ENCODE assay signal across 8 cellular contexts in the genomic region with DNA sequence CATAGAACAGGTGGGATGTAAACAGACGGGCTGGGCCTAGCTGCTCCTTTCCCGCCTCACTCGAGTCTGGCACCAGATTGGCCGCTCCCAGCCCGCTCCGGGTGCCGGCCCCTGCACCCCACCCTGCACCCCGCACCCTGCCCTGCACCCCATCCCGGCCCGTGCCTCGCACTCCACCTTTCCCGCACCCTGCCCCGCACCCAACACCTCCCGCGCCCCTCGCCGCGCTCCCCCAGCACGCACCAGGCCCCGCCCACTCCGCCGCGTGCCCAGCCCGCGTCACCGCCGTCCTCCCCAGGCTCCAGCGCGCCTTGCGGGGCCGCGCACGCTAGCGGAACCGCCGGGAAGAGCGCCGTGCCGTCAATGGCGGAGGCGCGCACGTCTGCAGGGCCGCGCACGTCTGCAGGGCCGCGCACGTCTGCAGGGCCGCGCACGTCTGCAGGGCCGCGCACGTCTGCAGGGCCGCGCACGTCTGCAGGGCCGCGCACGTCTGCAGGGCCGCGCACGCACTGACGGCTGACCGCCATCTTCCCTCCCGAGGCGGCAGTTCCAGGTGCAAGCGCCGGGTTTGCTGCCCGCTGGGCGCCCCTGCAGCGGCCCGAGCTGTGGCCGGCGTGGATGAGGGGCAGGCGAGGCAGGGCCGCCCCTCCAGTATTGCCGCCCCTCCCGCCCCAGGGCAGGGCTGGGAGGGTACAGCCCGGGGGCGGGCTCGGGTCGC. TPM values are rescaled to one million over a fixed set of nuclear protein-coding genes. Genes with fewer than 3 reads are reported as not detected.
DNase-seq lines count a peak whose midpoint lies in the region; ATAC-seq and TF ChIP-seq lines count a peak whose summit lies in the region.

Gene UBE3C (plus strand): TSS at position 503 of the 718 bp plus-strand sequence. CDS start 347 bp downstream, outside the sequence.

- H2AFZ ChIP-seq in Loucy (ENCODE audit: low read length) = peak within 1 kb of the TSS; percentile 67

- H3K4me3 ChIP-seq in Loucy (ENCODE audit: low read length, poor library complexity, severe bottlenecking) = peak within 1 kb of the TSS; percentile 91
- peak within 1 kb of the TSS; percentile 92 for H3K4me3 ChIP-seq in RWPE2 (ENCODE audit: severe bottlenecking)

- no peaks in the 10 kb centered on the region for H3K9me2 ChIP-seq in Loucy (replicated peaks; ENCODE audit: low read depth, low read length)

- H3K36me3 ChIP-seq in Loucy (ENCODE audit: insufficient read depth, low read length) (no peaks in the 10 kb centered on the region), RWPE2 (ENCODE audit: low read depth) (peaks cover 38% of the 10 kb centered on the region)

- H3K4me1 ChIP-seq in Loucy (ENCODE audit: insufficient read depth, low read length, poor library complexity, severe bottlenecking) (peaks cover 36% of the 10 kb centered on the region), RWPE2 (ENCODE audit: insufficient read depth, poor library complexity, severe bottlenecking) (peaks cover 19% of the 10 kb centered on the region)

- H3K79me2 ChIP-seq in Loucy (ENCODE audit: insufficient read depth, low read length) = peaks cover 51% of the 10 kb centered on the region

- peaks cover 38% of the 10 kb centered on the region for H3K36me3 Mint-ChIP-seq in activated T-helper 2 cell treated with anti-CD3 and anti-CD28 coated beads, Interferon-gamma antibody, Interleukin-2, Interleukin-4, amounts not matched to agents 10 μg/mL and 5 μg/mL and 100 μg/mL, durations not matched to agents 14 hours and 24 hours and 36 hours (ENCODE audit: low read depth)
- peaks cover 18% of the 10 kb centered on the region for H3K36me3 Mint-ChIP-seq in natural killer cell treated with Interleukin-12 subunit alpha and Interleukin-12 subunit beta and Interleukin-15 and Interleukin-18, amount 100 ng/mL, for 72 hours

- no peaks in the 10 kb centered on the region for H3K27me3 Mint-ChIP-seq in activated T-helper 2 cell treated with anti-CD3 and anti-CD28 coated beads, Interferon-gamma antibody, Interleukin-2, Interleukin-4, amounts not matched to agents 10 μg/mL and 5 μg/mL and 100 μg/mL, durations not matched to agents 14 hours and 24 hours and 36 hours (ENCODE audit: low read depth)
- H3K27me3 Mint-ChIP-seq in natural killer cell treated with Interleukin-12 subunit alpha and Interleukin-12 subunit beta and Interleukin-15 and Interleukin-18, amount 100 ng/mL, for 72 hours = no peaks in the 10 kb centered on the region

- TF ChIP-seq CTCF in Loucy (conservative IDR thresholded peaks at IDR 0.05; ENCODE audit: low read length) (no peak), RWPE2 (IDR thresholded peaks at IDR 0.05; ENCODE audit: poor library complexity, severe bottlenecking) (no peak)

- peak within 1 kb of the TSS; percentile 92 for H3K9ac ChIP-seq in Loucy (ENCODE audit: low read depth, low read length, poor library complexity, severe bottlenecking)

- H3K4me1 Mint-ChIP-seq in activated T-helper 2 cell treated with anti-CD3 and anti-CD28 coated beads, Interferon-gamma antibody, Interleukin-2, Interleukin-4, amounts not matched to agents 10 μg/mL and 5 μg/mL and 100 μg/mL, durations not matched to agents 14 hours and 24 hours and 36 hours (ENCODE audit: low read depth) = peaks cover 32% of the 10 kb centered on the region
- peaks cover 30 to 39% of the 10 kb centered on the region in 2 donors for H3K4me1 Mint-ChIP-seq in natural killer cell treated with Interleukin-12 subunit alpha and Interleukin-12 subunit beta and Interleukin-15 and Interleukin-18, amount 100 ng/mL, for 72 hours (ENCODE audit: low read depth in 2 of 2)

- H3K9me3 ChIP-seq in Loucy (ENCODE audit: insufficient read depth, low read depth, low read length) = no peaks in the 10 kb centered on the region
- H3K9me3 ChIP-seq in RWPE2 (ENCODE audit: severe bottlenecking) = no peaks in the 10 kb centered on the region

- H3K4me3 Mint-ChIP-seq in activated T-helper 2 cell treated with anti-CD3 and anti-CD28 coated beads, Interferon-gamma antibody, Interleukin-2, Interleukin-4, amounts not matched to agents 10 μg/mL and 5 μg/mL and 100 μg/mL, durations not matched to agents 14 hours and 24 hours and 36 hours (ENCODE audit: low read depth) = peak within 1 kb of the TSS; percentile 87
- H3K4me3 Mint-ChIP-seq in natural killer cell treated with Interleukin-12 subunit alpha and Interleukin-12 subunit beta and Interleukin-15 and Interleukin-18, amount 100 ng/mL, for 72 hours = peak within 1 kb of the TSS; percentile 90

- H3K27ac Mint-ChIP-seq in activated T-helper 2 cell treated with anti-CD3 and anti-CD28 coated beads, Interferon-gamma antibody, Interleukin-2, Interleukin-4, amounts not matched to agents 10 μg/mL and 5 μg/mL and 100 μg/mL, durations not matched to agents 14 hours and 24 hours and 36 hours = peak within 1 kb of the TSS; percentile 96
- peak within 1 kb of the TSS; percentile 70 to 75 for H3K27ac Mint-ChIP-seq in natural killer cell treated with Interleukin-12 subunit alpha and Interleukin-12 subunit beta and Interleukin-15 and Interleukin-18, amount 100 ng/mL, for 72 hours

- H3K27ac ChIP-seq in RWPE2 (ENCODE audit: poor library complexity, severe bottlenecking) = peak within 1 kb of the TSS; percentile 97

- H3K4me2 ChIP-seq in Loucy (ENCODE audit: low read depth, low read length, poor library complexity, severe bottlenecking) = peak within 1 kb of the TSS; percentile 88

- peak; percentile 70 for ATAC-seq in RWPE2 (ENCODE audit: low read depth)
- peak; percentile 92 to 94 for ATAC-seq in natural killer cell treated with Interleukin-12 subunit alpha and Interleukin-12 subunit beta and Interleukin-15 and Interleukin-18, amount 100 ng/mL, for 72 hours

- intact Hi-C loops in activated T-helper 2 cell treated with anti-CD3 and anti-CD28 coated beads, Interferon-gamma antibody, Interleukin-2, Interleukin-4, amounts not matched to agents 10 μg/mL and 5 μg/mL and 100 μg/mL, durations not matched to agents 14 hours and 24 hours and 36 hours (cut with micrococcal nuclease) = loop anchor here (1.0 to 5.0 kb wide), 3 partner anchors 199 to 1496 kb away; partner anchors contain the start of genes DNAJB6, LMBR1 and RBM33

- H3K27me3 ChIP-seq in Loucy (ENCODE audit: insufficient read depth, low read length, poor library complexity, severe bottlenecking) (no peaks in the 10 kb centered on the region), RWPE2 (ENCODE audit: insufficient read depth, poor library complexity, severe bottlenecking) (no peaks in the 10 kb centered on the region)

- H3K9me3 Mint-ChIP-seq in activated T-helper 2 cell treated with anti-CD3 and anti-CD28 coated beads, Interferon-gamma antibody, Interleukin-2, Interleukin-4, amounts not matched to agents 10 μg/mL and 5 μg/mL and 100 μg/mL, durations not matched to agents 14 hours and 24 hours and 36 hours = no peaks in the 10 kb centered on the region
- H3K9me3 Mint-ChIP-seq in natural killer cell treated with Interleukin-12 subunit alpha and Interleukin-12 subunit beta and Interleukin-15 and Interleukin-18, amount 100 ng/mL, for 72 hours = no peaks in the 10 kb centered on the region

- H4K20me1 ChIP-seq in Loucy (ENCODE audit: insufficient read depth, low read length, poor library complexity, severe bottlenecking) = peaks cover 45% of the 10 kb centered on the region

- no peaks in the 10 kb centered on the region for H3F3A ChIP-seq in Loucy (ENCODE audit: low read depth)

- DNase-seq in Daoy (ENCODE audit: low read depth) (peak; percentile 98), H4 (ENCODE audit: low spot score) (peak; percentile 84), RWPE2 (ENCODE audit: low spot score) (peak; percentile 80), fibroblast of peridontal ligament (ENCODE audit: extremely low read depth) (peak; percentile 85)
- peak; percentile 89 for DNase-seq in activated T-helper 2 cell treated with anti-CD3 and anti-CD28 coated beads, Interferon-gamma antibody, Interleukin-2, Interleukin-4, amounts not matched to agents 10 μg/mL and 5 μg/mL and 100 μg/mL, durations not matched to agents 14 hours and 24 hours and 36 hours (ENCODE audit: low spot score)
- peak; percentile 97 for DNase-seq in natural killer cell treated with Interleukin-12 subunit alpha and Interleukin-12 subunit beta and Interleukin-15 and Interleukin-18, amount 100 ng/mL, for 72 hours (ENCODE audit: low spot score)
- peak; percentile 92 for DNase-seq in stimulated activated naive CD4-positive, alpha-beta T cell treated with Interleukin-2 at 50 U/mL for 16 hours (lab: John Stamatoyannopoulos, UW)

RNA-seq across cellular contexts. Expression of gene UBE3C, which starts in this region (rescaled TPM):
- total RNA-seq in Daoy (2014; rRNA removed; shearing (Covaris generic)) = 114 and 115 TPM in 2 replicates
- total RNA-seq in H4 (2014; rRNA removed; shearing (Covaris generic)) = 56.2 and 65.3 TPM in 2 replicates
- total RNA-seq in activated T-helper 2 cell treated with anti-CD3 and anti-CD28 coated beads, Interferon-gamma antibody, Interleukin-2, Interleukin-4, amounts not matched to agents 10 μg/mL and 5 μg/mL and 100 μg/mL, durations not matched to agents 14 hours and 24 hours and 36 hours = 84.9 and 85.7 TPM in 2 replicates
- total RNA-seq in natural killer cell treated with Interleukin-12 subunit alpha and Interleukin-12 subunit beta and Interleukin-15 and Interleukin-18, amount 100 ng/mL, for 72 hours = 100 to 1,000 TPM in 1 of 2 donors, 10 to 100 TPM in 1; 69.6 to 117 TPM

Comparison
In these comparisons a context has a peak if more than half of its experiments do, and no peak if none do; other contexts are left out.
1. Peak in every context shown above with its lines: DNase-seq, ATAC-seq, H3K4me3 ChIP-seq and H3K27ac ChIP-seq.